1 cellular context compared by ENCODE assay signal in genomic region chr18:2897448-2898052, GRCh38.
TF ChIP-seq lines count a peak whose summit lies in the region.

No MANE protein-coding gene starts in this region.

TF ChIP-seq in K562, 482 proteins besides CTCF, POLR2A, EP300 and RAD21 (continued from another document):
- TF ChIP-seq PBX2 (CRISPR knock-in tag; IDR thresholded peaks at IDR 0.05; ENCODE audit: low read depth), result no peak
- TF ChIP-seq PBX2 (tag; conservative IDR thresholded peaks at IDR 0.05; ENCODE audit: low read depth), result no peak
- TF ChIP-seq RCOR1 (IDR thresholded peaks at IDR 0.05; ENCODE audit: borderline replicate concordance in 1 of 2, low read depth in 2 of 2, low read length in 2 of 2), result no peak
- TF ChIP-seq ZNF274 (IDR thresholded peaks at IDR 0.05; ENCODE audit: borderline replicate concordance, low read depth, low read length), result no peak
- no peak for TF ChIP-seq NRF1 (conservative IDR thresholded peaks at IDR 0.05 in 1 of 2, IDR thresholded peaks at IDR 0.05 in 1 of 2)
- no peak for TF ChIP-seq MTF1 (CRISPR knock-in tag; IDR thresholded peaks at IDR 0.05; ENCODE audit: borderline replicate concordance)
- TF ChIP-seq TSC22D4 (tag; IDR thresholded peaks at IDR 0.05), result no peak
- TF ChIP-seq KLF6 (CRISPR knock-in tag; IDR thresholded peaks at IDR 0.05; ENCODE audit: borderline replicate concordance), result no peak
- no peak for TF ChIP-seq TCF3 (CRISPR knock-in tag; IDR thresholded peaks at IDR 0.05)
- peak; percentile 71 for TF ChIP-seq ZNF121 (CRISPR knock-in tag; conservative IDR thresholded peaks at IDR 0.05)
- TF ChIP-seq ZNF384 (IDR thresholded peaks at IDR 0.05; ENCODE audit: low read depth, low read length), result peak; percentile 70; the same call in 1 of the 2 replicates
- TF ChIP-seq ZFP91 (CRISPR knock-in tag; IDR thresholded peaks at IDR 0.05), result 0 out of 2 replicates have a peak, but pooled peaks have one; percentile 33
- TF ChIP-seq BHLHE40 (IDR thresholded peaks at IDR 0.05; ENCODE audit: low read length), result no peak
- no peak for TF ChIP-seq SLC30A9 (CRISPR knock-in tag; IDR thresholded peaks at IDR 0.05)
- TF ChIP-seq THRB (CRISPR knock-in tag; conservative IDR thresholded peaks at IDR 0.05), result no peak
